1 cellular context compared by ENCODE assay signal in the genomic region with DNA sequence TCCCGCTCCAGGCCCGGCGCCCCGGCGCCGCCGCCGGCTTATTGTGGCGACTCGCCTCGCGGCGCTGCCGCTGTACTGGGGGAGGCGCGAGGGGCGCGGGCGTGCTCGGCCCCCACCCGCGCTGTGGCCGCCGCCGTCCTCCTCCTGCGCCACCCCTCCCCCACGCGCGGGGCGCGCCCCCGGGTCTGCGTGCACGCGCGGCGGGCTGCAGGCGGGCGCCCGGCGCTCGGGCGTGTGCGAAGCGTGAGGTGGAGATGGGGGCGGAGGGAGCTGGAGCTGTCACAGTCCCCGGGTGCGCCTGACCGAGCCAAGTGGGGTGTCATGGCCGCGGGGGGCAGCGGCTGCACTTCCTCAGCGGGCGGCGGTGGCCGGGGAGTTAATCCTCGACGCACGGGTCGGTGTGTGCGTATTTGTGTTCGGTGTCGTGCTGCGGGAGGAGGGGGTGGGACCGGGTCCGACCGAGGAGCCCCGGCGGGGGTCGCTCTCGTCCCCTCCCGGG.
A peak's percentile ranks its signal among the peaks of the same experiment; 100 is the strongest.
TF ChIP-seq lines count a peak whose summit lies in the region.

No MANE protein-coding gene starts in this region.

TF ChIP-seq in HepG2, 621 proteins besides CTCF, POLR2A, EP300 and RAD21 (continued from another document):
- TF ChIP-seq, protein P1, sequence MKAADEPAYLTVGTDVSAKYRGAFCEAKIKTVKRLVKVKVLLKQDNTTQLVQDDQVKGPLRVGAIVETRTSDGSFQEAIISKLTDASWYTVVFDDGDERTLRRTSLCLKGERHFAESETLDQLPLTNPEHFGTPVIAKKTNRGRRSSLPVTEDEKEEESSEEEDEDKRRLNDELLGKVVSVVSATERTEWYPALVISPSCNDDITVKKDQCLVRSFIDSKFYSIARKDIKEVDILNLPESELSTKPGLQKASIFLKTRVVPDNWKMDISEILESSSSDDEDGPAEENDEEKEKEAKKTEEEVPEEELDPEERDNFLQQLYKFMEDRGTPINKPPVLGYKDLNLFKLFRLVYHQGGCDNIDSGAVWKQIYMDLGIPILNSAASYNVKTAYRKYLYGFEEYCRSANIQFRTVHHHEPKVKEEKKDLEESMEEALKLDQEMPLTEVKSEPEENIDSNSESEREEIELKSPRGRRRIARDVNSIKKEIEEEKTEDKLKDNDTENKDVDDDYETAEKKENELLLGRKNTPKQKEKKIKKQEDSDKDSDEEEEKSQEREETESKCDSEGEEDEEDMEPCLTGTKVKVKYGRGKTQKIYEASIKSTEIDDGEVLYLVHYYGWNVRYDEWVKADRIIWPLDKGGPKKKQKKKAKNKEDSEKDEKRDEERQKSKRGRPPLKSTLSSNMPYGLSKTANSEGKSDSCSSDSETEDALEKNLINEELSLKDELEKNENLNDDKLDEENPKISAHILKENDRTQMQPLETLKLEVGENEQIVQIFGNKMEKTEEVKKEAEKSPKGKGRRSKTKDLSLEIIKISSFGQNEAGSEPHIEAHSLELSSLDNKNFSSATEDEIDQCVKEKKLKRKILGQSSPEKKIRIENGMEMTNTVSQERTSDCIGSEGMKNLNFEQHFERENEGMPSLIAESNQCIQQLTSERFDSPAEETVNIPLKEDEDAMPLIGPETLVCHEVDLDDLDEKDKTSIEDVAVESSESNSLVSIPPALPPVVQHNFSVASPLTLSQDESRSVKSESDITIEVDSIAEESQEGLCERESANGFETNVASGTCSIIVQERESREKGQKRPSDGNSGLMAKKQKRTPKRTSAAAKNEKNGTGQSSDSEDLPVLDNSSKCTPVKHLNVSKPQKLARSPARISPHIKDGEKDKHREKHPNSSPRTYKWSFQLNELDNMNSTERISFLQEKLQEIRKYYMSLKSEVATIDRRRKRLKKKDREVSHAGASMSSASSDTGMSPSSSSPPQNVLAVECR (CRISPR knock-in tag; IDR thresholded peaks at IDR 0.05; ENCODE audit: borderline replicate concordance): peak; percentile 67; the same call in 1 of the 2 replicates
- TF ChIP-seq PTBP1 (IDR thresholded peaks at IDR 0.05; ENCODE audit: low read depth, low read length, poor library complexity, severe bottlenecking) (no peak), MXI1 (IDR thresholded peaks at IDR 0.05; ENCODE audit: borderline replicate concordance, low read depth, low read length) (peak; percentile 79; the same call in 1 of the 3 replicates)
